1 cellular context compared by ENCODE assay signal in the genomic region with DNA sequence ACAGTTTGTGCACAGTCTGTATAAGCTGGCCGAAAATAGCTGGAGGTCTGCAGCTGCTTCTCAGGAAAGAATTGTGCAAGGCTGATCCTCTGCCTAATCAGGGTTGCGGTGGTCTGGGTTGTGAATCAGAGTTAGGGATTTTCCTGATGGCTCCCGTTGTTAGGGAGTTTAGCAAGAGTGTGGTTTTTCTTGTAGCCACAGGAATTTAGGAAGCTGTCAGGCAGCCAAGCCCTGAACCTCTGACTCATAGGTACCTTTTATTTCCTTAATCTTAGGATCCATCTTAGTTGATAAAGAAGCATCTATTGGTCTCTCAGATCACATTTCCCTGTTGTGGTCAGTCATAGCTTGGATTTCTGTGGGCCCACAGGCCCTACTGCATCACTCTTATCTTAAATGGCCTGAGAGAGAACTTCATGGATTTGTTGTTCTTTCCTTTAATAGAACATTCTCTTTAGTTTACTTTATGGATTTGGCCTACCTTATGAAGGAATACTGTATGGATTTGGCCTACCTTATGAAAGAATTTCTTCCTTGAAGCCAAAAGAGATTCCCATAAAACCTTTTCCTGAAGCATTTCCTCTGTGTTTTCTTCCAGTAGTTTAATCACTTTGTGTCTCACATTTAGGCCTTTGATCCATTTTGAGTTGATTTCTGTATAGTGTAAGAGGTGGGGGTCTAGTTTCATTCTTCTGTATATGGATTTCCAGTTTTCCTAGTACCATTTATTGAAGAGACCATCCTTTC.
TF ChIP-seq lines count a peak whose summit lies in the region.

No MANE protein-coding gene starts in this region.

TF ChIP-seq in A549, 52 proteins besides CTCF, POLR2A, EP300 and RAD21 (continued from another document):
- TF ChIP-seq RNF2 (IDR thresholded peaks at IDR 0.05; ENCODE audit: borderline replicate concordance, low read depth): no peak
- TF ChIP-seq, protein P1, sequence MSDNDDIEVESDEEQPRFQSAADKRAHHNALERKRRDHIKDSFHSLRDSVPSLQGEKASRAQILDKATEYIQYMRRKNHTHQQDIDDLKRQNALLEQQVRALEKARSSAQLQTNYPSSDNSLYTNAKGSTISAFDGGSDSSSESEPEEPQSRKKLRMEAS (IDR thresholded peaks at IDR 0.05): no peak; the same call in 1 of the 2 replicates
- no peak for TF ChIP-seq ZFP36 (IDR thresholded peaks at IDR 0.05; ENCODE audit: borderline replicate concordance, partially characterized antibody)
- TF ChIP-seq USF2 (IDR thresholded peaks at IDR 0.05): no peak
- TF ChIP-seq GATA3 (IDR thresholded peaks at IDR 0.05; ENCODE audit: borderline replicate concordance): peak; percentile 83
- TF ChIP-seq MAZ (IDR thresholded peaks at IDR 0.05; ENCODE audit: borderline replicate concordance, low read depth, low read length): no peak
- no peak for TF ChIP-seq EHMT2 (IDR thresholded peaks at IDR 0.05; ENCODE audit: low read depth)
- TF ChIP-seq RFX5 (IDR thresholded peaks at IDR 0.05): peak; percentile 85
- TF ChIP-seq HES2 (IDR thresholded peaks at IDR 0.05): no peak
- no peak for TF ChIP-seq NR3C1 (IDR thresholded peaks at IDR 0.05)
